8 cellular contexts compared by ENCODE assay signal in genomic region chr10:115355162-115355760, GRCh38.
A peak's percentile ranks its signal among the peaks of the same experiment; 100 is the strongest.
DNase-seq lines count a peak whose midpoint lies in the region; ATAC-seq, FAIRE-seq and TF ChIP-seq lines count a peak whose summit lies in the region.

No MANE protein-coding gene starts in this region.

- no peak overlapping the region for H3K4me3 ChIP-seq in K562

- H3K36me3 Mint-ChIP-seq in activated T-helper 1 cell treated with anti-CD3 and anti-CD28 coated beads, Interleukin-12 subunit alpha, Interleukin-12 subunit beta, Interleukin-2, Interleukin-4 antibody, amounts not matched to agents 30 ng/mL and 10 ng/mL and 1 ng/mL, durations not matched to agents 14 hours and 24 hours and 36 hours (ENCODE audit: low read depth): no peaks in the 10 kb centered on the region

- H3K4me1 ChIP-seq in K562 (replicated peaks in 1 of 2; ENCODE audit: control insufficient read depth in 2 of 2, insufficient read depth in 2 of 2, low read length in 2 of 2): no peaks in the 10 kb centered on the region

- H3K27me3 Mint-ChIP-seq in activated T-helper 1 cell treated with anti-CD3 and anti-CD28 coated beads, Interleukin-12 subunit alpha, Interleukin-12 subunit beta, Interleukin-2, Interleukin-4 antibody, amounts not matched to agents 30 ng/mL and 10 ng/mL and 1 ng/mL, durations not matched to agents 14 hours and 24 hours and 36 hours (ENCODE audit: insufficient read depth): no peaks in the 10 kb centered on the region

- POLR2A ChIA-PET in K562 (lab: Yijun Ruan, JAX): no interaction called here

- no peaks in the 10 kb centered on the region for H3K36me3 ChIP-seq in K562 (ENCODE audit: control insufficient read depth, insufficient read depth, low read length)

- H3K9me3 ChIP-seq in K562 (replicated peaks; ENCODE audit: control insufficient read depth, insufficient read depth, low read depth, low read length): no peaks in the 10 kb centered on the region

- no peak for FAIRE-seq in K562 (lab: Jason Lieb, UNC)

- no peaks in the 10 kb centered on the region for H3K9me3 Mint-ChIP-seq in activated T-helper 1 cell treated with anti-CD3 and anti-CD28 coated beads, Interleukin-12 subunit alpha, Interleukin-12 subunit beta, Interleukin-2, Interleukin-4 antibody, amounts not matched to agents 30 ng/mL and 10 ng/mL and 1 ng/mL, durations not matched to agents 14 hours and 24 hours and 36 hours

- in situ Hi-C loops in K562 (cut with MboI): no loop called here

- no peak overlapping the region for H3K4me3 Mint-ChIP-seq in activated T-helper 1 cell treated with anti-CD3 and anti-CD28 coated beads, Interleukin-12 subunit alpha, Interleukin-12 subunit beta, Interleukin-2, Interleukin-4 antibody, amounts not matched to agents 30 ng/mL and 10 ng/mL and 1 ng/mL, durations not matched to agents 14 hours and 24 hours and 36 hours

- H3K27ac Mint-ChIP-seq in activated T-helper 1 cell treated with anti-CD3 and anti-CD28 coated beads, Interleukin-12 subunit alpha, Interleukin-12 subunit beta, Interleukin-2, Interleukin-4 antibody, amounts not matched to agents 30 ng/mL and 10 ng/mL and 1 ng/mL, durations not matched to agents 14 hours and 24 hours and 36 hours: no peak overlapping the region

- no peak for TF ChIP-seq POLR2A in K562 (conservative IDR thresholded peaks at IDR 0.05)

- DNase-seq in DMS53 treated with DMSO at 0.1 percent for 48 hours (lab: John Stamatoyannopoulos, UW; ENCODE audit: unreplicated experiment) (peak; percentile 80), NCI-H345 treated with DMSO at 0.1 percent for 48 hours (lab: John Stamatoyannopoulos, UW; ENCODE audit: unreplicated experiment) (peak; percentile 33), K562 (ENCODE audit: extremely low read depth in 1 of 4, low spot score in 3 of 4) (peak; percentile 4 to 40 (median 12)), kidney tubule cell (ENCODE audit: low spot score) (peak; percentile 71), NCI-H187 treated with DMSO at 0.1 percent for 48 hours (lab: John Stamatoyannopoulos, UW) (no peak)
- DNase-seq in activated T-helper 1 cell treated with anti-CD3 and anti-CD28 coated beads, Interleukin-12 subunit alpha, Interleukin-12 subunit beta, Interleukin-2, Interleukin-4 antibody, amounts not matched to agents 30 ng/mL and 10 ng/mL and 1 ng/mL, durations not matched to agents 14 hours and 24 hours and 36 hours (ENCODE audit: low spot score): no peak

- no peaks in the 10 kb centered on the region for H3K27me3 ChIP-seq in K562 (ENCODE audit: control insufficient read depth in 2 of 2, insufficient read depth in 2 of 2, low read length in 2 of 2)

- peak; percentile 48 to 55 for TF ChIP-seq RAD21 in K562 (CRISPR knock-in tag; conservative IDR thresholded peaks at IDR 0.05 in 1 of 2, IDR thresholded peaks at IDR 0.05 in 1 of 2)

- TF ChIP-seq CTCF in K562 (IDR thresholded peaks at IDR 0.05 in 2 of 3, conservative IDR thresholded peaks at IDR 0.05 in 1 of 3; ENCODE audit: insufficient read depth in 2 of 3, low read depth in 1 of 3, low read length in 3 of 3): peak; percentile 19 to 39 (median 22); a peak in 3 of 6 replicates

- no peak overlapping the region for H3K27ac ChIP-seq in K562 (ENCODE audit: extremely low read depth, low read depth, low read length)

- H3K9ac ChIP-seq in K562 (ENCODE audit: insufficient read depth in 1 of 2, low read depth in 2 of 2, low read length in 2 of 2): no peak overlapping the region

- intact Hi-C loops in K562 (cut with micrococcal nuclease): loop anchor here (5.0 kb wide), 1 partner anchor 932 kb away; no protein-coding TSS in a partner anchor
- intact Hi-C loops in activated T-helper 1 cell treated with anti-CD3 and anti-CD28 coated beads, Interleukin-12 subunit alpha, Interleukin-12 subunit beta, Interleukin-2, Interleukin-4 antibody, amounts not matched to agents 30 ng/mL and 10 ng/mL and 1 ng/mL, durations not matched to agents 14 hours and 24 hours and 36 hours (cut with micrococcal nuclease): no loop called here

- CTCF ChIA-PET in K562 (lab: Yijun Ruan, JAX; ENCODE audit: low intra/inter-chr PET ratio): no interaction called here

- H3K4me1 Mint-ChIP-seq in activated T-helper 1 cell treated with anti-CD3 and anti-CD28 coated beads, Interleukin-12 subunit alpha, Interleukin-12 subunit beta, Interleukin-2, Interleukin-4 antibody, amounts not matched to agents 30 ng/mL and 10 ng/mL and 1 ng/mL, durations not matched to agents 14 hours and 24 hours and 36 hours (ENCODE audit: low read depth): no peaks in the 10 kb centered on the region

- H3K79me2 ChIP-seq in K562 (ENCODE audit: control insufficient read depth, insufficient read depth, low read length): no peaks in the 10 kb centered on the region

- H3K9me1 ChIP-seq in K562 (ENCODE audit: control insufficient read depth, insufficient read depth, low read length): no peaks in the 10 kb centered on the region

- H3K4me2 ChIP-seq in K562 (ENCODE audit: insufficient read depth, low read length): no peak overlapping the region

- H2AFZ ChIP-seq in K562 (ENCODE audit: low read depth, low read length): no peak overlapping the region

- ATAC-seq in GM19043 (IDR thresholded peaks at IDR 0.05; ENCODE audit: low read depth, unreplicated experiment) (peak; percentile 81), HG03342 (IDR thresholded peaks at IDR 0.05; ENCODE audit: unreplicated experiment) (peak; percentile 92), K562 (no peak)

- no TSS peak for BruUV-seq in K562 (replicated peaks; lab: Mats Ljungman, UMichigan)

- TF ChIP-seq EP300 in K562 (IDR thresholded peaks at IDR 0.05; ENCODE audit: low read length): no peak

- H4K20me1 ChIP-seq in K562 (replicated peaks; ENCODE audit: control insufficient read depth, insufficient read depth, low read length): no peaks in the 10 kb centered on the region

- 0% methylated on average over 2 of the region's 2 CpGs for WGBS in K562 (ENCODE audit: insufficient coverage, low coverage, missing lambda C conversion rate)

TF ChIP-seq in K562, 482 proteins besides CTCF, POLR2A, EP300 and RAD21:
- TF ChIP-seq THRAP3 (IDR thresholded peaks at IDR 0.05; ENCODE audit: borderline replicate concordance) (no peak), DEAF1 (CRISPR knock-in tag; IDR thresholded peaks at IDR 0.05) (peak; percentile 30; the same call in 1 of the 2 replicates)

Comparison
In these comparisons a context has a peak if more than half of its experiments do, and no peak if none do; other contexts are left out.
1. DNase-seq: peak in DMS53 treated with DMSO at 0.1 percent for 48 hours (single experiment), NCI-H345 treated with DMSO at 0.1 percent for 48 hours (single experiment), K562 (4 of 4) and kidney tubule cell (single experiment); none in activated T-helper 1 cell treated with anti-CD3 and anti-CD28 coated beads, Interleukin-12 subunit alpha, Interleukin-12 subunit beta, Interleukin-2, Interleukin-4 antibody, amounts not matched to agents 30 ng/mL and 10 ng/mL and 1 ng/mL, durations not matched to agents 14 hours and 24 hours and 36 hours (single experiment) and NCI-H187 treated with DMSO at 0.1 percent for 48 hours (single experiment).